ENCODE assay signal across 23 cellular contexts in genomic region chr13:83274679-83275078, GRCh38.
"Had no signal": no experiment of that assay in that cellular context is flagged by ENCODE, and none has a peak within 500 bp of the region (broad histone marks: within the 10 kb centered on the region; RNA-seq: fewer than 3 reads in every experiment).

No MANE protein-coding gene starts in this region.

- H3K4me1 ChIP-seq: left ventricle myocardium inferior, right atrium auricular region, suprapubic skin, tibial artery, upper lobe of right lung had no signal

- H3K27me3 Mint-ChIP-seq: naive thymus-derived CD4-positive, alpha-beta T cell; natural killer cell treated with Interleukin-12 subunit alpha and Interleukin-12 subunit beta and Interleukin-15 and Interleukin-18, amount 100 ng/mL, for 72 hours; progenitor cell of endocrine pancreas; stimulated activated naive CD8-positive, alpha-beta T cell treated with anti-CD3 and anti-CD28 coated beads, Interleukin-15, Interleukin-2, amounts not matched to agents 100 ng/mL and 50 ng/mL, for 24 hours had no signal

- ATAC-seq: mucosa of descending colon; naive thymus-derived CD4-positive, alpha-beta T cell; natural killer cell treated with Interleukin-12 subunit alpha and Interleukin-12 subunit beta and Interleukin-15 and Interleukin-18, amount 100 ng/mL, for 72 hours; sciatic nerve; stimulated activated effector memory CD8-positive, alpha-beta T cell treated with anti-CD3 and anti-CD28 coated beads, Interleukin-12 subunit alpha, Interleukin-12 subunit beta, amount 100 ng/mL, for 72 hours; upper lobe of right lung had no signal

- DNase-seq: hypothalamus; islet precursor cell; left ventricle myocardium inferior; mesendoderm; mucosa of descending colon; naive thymus-derived CD4-positive, alpha-beta T cell; ovary; stimulated activated CD4-positive, alpha-beta T cell treated with anti-CD3 and anti-CD28 coated beads, Interleukin-4, amount 100 ng/mL, for 24 hours; stimulated activated naive CD4-positive, alpha-beta T cell; tibial artery; trophoblast cell; upper lobe of right lung had no signal

- H3K4me1 Mint-ChIP-seq: naive thymus-derived CD4-positive, alpha-beta T cell; stimulated activated effector memory CD8-positive, alpha-beta T cell treated with anti-CD3 and anti-CD28 coated beads, Interleukin-12 subunit alpha, Interleukin-12 subunit beta, amount 100 ng/mL, for 72 hours had no signal

- H3K27ac ChIP-seq: left ventricle myocardium inferior, ovary, right atrium auricular region, skin epidermis, suprapubic skin, thoracic aorta, tibial artery, upper lobe of right lung had no signal

- H3K27me3 ChIP-seq: ovary, right atrium auricular region, suprapubic skin, tibial artery, upper lobe of right lung had no signal

- H3K4me3 ChIP-seq: left ventricle myocardium inferior, lung, mucosa of descending colon, ovary, right atrium auricular region, skin epidermis, suprapubic skin, thoracic aorta, tibial artery, upper lobe of right lung had no signal

- H3K4me3 Mint-ChIP-seq: mesothelial cell of epicardium; naive thymus-derived CD4-positive, alpha-beta T cell; natural killer cell treated with Interleukin-12 subunit alpha and Interleukin-12 subunit beta and Interleukin-15 and Interleukin-18, amount 100 ng/mL, for 72 hours; stimulated activated effector memory CD8-positive, alpha-beta T cell treated with anti-CD3 and anti-CD28 coated beads, Interleukin-12 subunit alpha, Interleukin-12 subunit beta, amount 100 ng/mL, for 72 hours; stimulated activated naive CD8-positive, alpha-beta T cell treated with anti-CD3 and anti-CD28 coated beads, Interleukin-15, Interleukin-2, amounts not matched to agents 100 ng/mL and 50 ng/mL, for 24 hours had no signal

- H3K9me3 Mint-ChIP-seq: stimulated activated naive CD8-positive, alpha-beta T cell treated with anti-CD3 and anti-CD28 coated beads, Interleukin-15, Interleukin-2, amounts not matched to agents 100 ng/mL and 50 ng/mL, for 24 hours had no signal

- H3K36me3 Mint-ChIP-seq: naive thymus-derived CD4-positive, alpha-beta T cell; stimulated activated effector memory CD8-positive, alpha-beta T cell treated with anti-CD3 and anti-CD28 coated beads, Interleukin-12 subunit alpha, Interleukin-12 subunit beta, amount 100 ng/mL, for 72 hours had no signal

- H3K27ac Mint-ChIP-seq: mesothelial cell of epicardium; naive thymus-derived CD4-positive, alpha-beta T cell; natural killer cell treated with Interleukin-12 subunit alpha and Interleukin-12 subunit beta and Interleukin-15 and Interleukin-18, amount 100 ng/mL, for 72 hours; progenitor cell of endocrine pancreas; stimulated activated effector memory CD8-positive, alpha-beta T cell treated with anti-CD3 and anti-CD28 coated beads, Interleukin-12 subunit alpha, Interleukin-12 subunit beta, amount 100 ng/mL, for 72 hours; stimulated activated naive CD8-positive, alpha-beta T cell treated with anti-CD3 and anti-CD28 coated beads, Interleukin-15, Interleukin-2, amounts not matched to agents 100 ng/mL and 50 ng/mL, for 24 hours had no signal

- H3K36me3 ChIP-seq: left ventricle myocardium inferior, ovary, right atrium auricular region, suprapubic skin, thoracic aorta, tibial artery, upper lobe of right lung had no signal

- H3K9me3 ChIP-seq: left ventricle myocardium inferior, ovary, right atrium auricular region, suprapubic skin, thoracic aorta, tibial artery, upper lobe of right lung had no signal
